ENCODE assay signal across 1 cellular context in genomic region chr9:105063665-105064247, GRCh38.
TF ChIP-seq lines count a peak whose summit lies in the region.

No MANE protein-coding gene starts in this region.

TF ChIP-seq in GM23338, 12 proteins besides CTCF, POLR2A, EP300 and RAD21 (continued from another document):
- TF ChIP-seq ETS1 (IDR thresholded peaks at IDR 0.05) = no peak
- no peak for TF ChIP-seq CREB1 (CRISPR knock-in tag; IDR thresholded peaks at IDR 0.05; ENCODE audit: low read depth)
- no peak for TF ChIP-seq NANOG (IDR thresholded peaks at IDR 0.05; ENCODE audit: borderline replicate concordance)
- no peak for TF ChIP-seq JUNB (IDR thresholded peaks at IDR 0.05; ENCODE audit: unreplicated experiment)
- no peak for TF ChIP-seq STAT1 (IDR thresholded peaks at IDR 0.05; ENCODE audit: unreplicated experiment)
- no peak for TF ChIP-seq ZNF331 (CRISPR knock-in tag; IDR thresholded peaks at IDR 0.05; ENCODE audit: low read depth)
- no peak for TF ChIP-seq EZH2 (IDR thresholded peaks at IDR 0.05; ENCODE audit: low read depth, unreplicated experiment)
- TF ChIP-seq ZNF462 (CRISPR knock-in tag; IDR thresholded peaks at IDR 0.05) = no peak
